Comparison of ENCODE assay signal across 12 cellular contexts in genomic region chr18:79883461-79884295, GRCh38.
"Had no signal": no experiment of that assay in that cellular context is flagged by ENCODE, and none has a peak within 500 bp of the region (broad histone marks: within the 10 kb centered on the region; RNA-seq: fewer than 3 reads in every experiment).

No MANE protein-coding gene starts in this region.

- H3K4me3 ChIP-seq: prostate gland, SK-N-MC, tibial nerve had no signal

- H3K27me3 ChIP-seq: tibial nerve had no signal

- H3K27ac ChIP-seq: prostate gland, SK-N-MC, tibial nerve had no signal

- H3K36me3 ChIP-seq: prostate gland, tibial nerve had no signal

- H3K9me3 ChIP-seq: prostate gland had no signal

- DNase-seq: activated B cell treated with CpG ODN at 0.5 μM for 24 hours; activated CD4-positive, alpha-beta T cell treated with anti-CD3 and anti-CD28 coated beads, Interleukin-2, amount 10 ng/mL, durations not matched to agents 7 days and 5 days; activated naive CD4-positive, alpha-beta T cell treated with anti-CD3 and anti-CD28 coated beads, Interleukin-2, amount 10 ng/mL, durations not matched to agents 7 days and 5 days; central memory CD4-positive, alpha-beta T cell; effector memory CD8-positive, alpha-beta T cell; kidney; naive B cell; stimulated activated CD4-positive, alpha-beta T cell treated with anti-CD3 and anti-CD28 coated beads, Interleukin-2, amount 100 ng/mL, for 48 hours had no signal

- ATAC-seq: effector memory CD8-positive, alpha-beta T cell; sciatic nerve had no signal

- H3K4me1 ChIP-seq: prostate gland, tibial nerve had no signal
